18 cellular contexts compared by ENCODE assay signal in genomic region chr4:55366621-55367020, GRCh38.
"Had no signal": no experiment of that assay in that cellular context is flagged by ENCODE, and none has a peak within 500 bp of the region (broad histone marks: within the 10 kb centered on the region; RNA-seq: fewer than 3 reads in every experiment).

No MANE protein-coding gene starts in this region.

- H3K9me3 ChIP-seq: heart right ventricle, psoas muscle, sigmoid colon, SK-N-SH had no signal

- H3K4me2 ChIP-seq: SK-N-SH had no signal

- H3K27ac Mint-ChIP-seq: activated CD4-positive, alpha-beta T cell treated with anti-CD3 and anti-CD28 coated beads for 36 hours; activated CD8-positive, alpha-beta T cell treated with anti-CD3 and anti-CD28 coated beads for 36 hours; activated naive CD4-positive, alpha-beta T cell treated with anti-CD3 and anti-CD28 coated beads, Interleukin-2, amount 10 ng/mL, durations not matched to agents 7 days and 5 days; activated naive CD8-positive, alpha-beta T cell treated with anti-CD3 and anti-CD28 coated beads, Interleukin-2, amount 50 U/mL, for 24 hours; activated T-cell treated with anti-CD3 and anti-CD28 coated beads, Interleukin-2, amount 50 U/mL, for 24 hours; immature natural killer cell; natural killer cell treated with Interleukin-12 subunit alpha and Interleukin-12 subunit beta and Interleukin-15 and Interleukin-18, amount 100 ng/mL, for 72 hours; stimulated activated memory B cell treated with anti-CD40 and anti-IgM and Interleukin-4, amounts not matched to agents 10 μg/mL and 1 μg/mL and 100 μg/mL, for 72 hours; T-helper 2 cell treated with Interferon-gamma antibody and Interleukin-4, amounts not matched to agents 5 μg/mL and 100 μg/mL, for 36 hours had no signal

- DNase-seq: activated CD4-positive, alpha-beta T cell treated with anti-CD3 and anti-CD28 coated beads for 36 hours; activated CD8-positive, alpha-beta T cell treated with anti-CD3 and anti-CD28 coated beads for 36 hours; activated naive CD4-positive, alpha-beta T cell treated with anti-CD3 and anti-CD28 coated beads, Interleukin-2, amount 10 ng/mL, durations not matched to agents 7 days and 5 days; activated naive CD8-positive, alpha-beta T cell treated with anti-CD3 and anti-CD28 coated beads, Interleukin-2, amount 50 U/mL, for 24 hours; activated T-cell treated with anti-CD3 and anti-CD28 coated beads, Interleukin-2, amount 50 U/mL, for 24 hours; heart right ventricle; immature natural killer cell; kidney glomerular epithelial cell; psoas muscle; sigmoid colon; SK-N-SH; stimulated activated CD4-positive, alpha-beta T cell treated with anti-CD3 and anti-CD28 coated beads, Interleukin-4, amount 100 ng/mL, for 4 hours had no signal

- H3K27ac ChIP-seq: coronary artery, psoas muscle, sigmoid colon had no signal

- H3K4me3 ChIP-seq: coronary artery, heart right ventricle, psoas muscle, sigmoid colon had no signal

- H3K36me3 ChIP-seq: sigmoid colon had no signal

- H3K4me1 ChIP-seq: psoas muscle, sigmoid colon had no signal

- H3K9me3 Mint-ChIP-seq: activated CD8-positive, alpha-beta T cell treated with anti-CD3 and anti-CD28 coated beads for 36 hours; activated naive CD4-positive, alpha-beta T cell treated with anti-CD3 and anti-CD28 coated beads, Interleukin-2, amount 10 ng/mL, durations not matched to agents 7 days and 5 days; activated naive CD8-positive, alpha-beta T cell treated with anti-CD3 and anti-CD28 coated beads, Interleukin-2, amount 50 U/mL, for 24 hours; activated T-cell treated with anti-CD3 and anti-CD28 coated beads, Interleukin-2, amount 50 U/mL, for 24 hours; immature natural killer cell; natural killer cell treated with Interleukin-12 subunit alpha and Interleukin-12 subunit beta and Interleukin-15 and Interleukin-18, amount 100 ng/mL, for 72 hours; stimulated activated memory B cell treated with anti-CD40 and anti-IgM and Interleukin-4, amounts not matched to agents 10 μg/mL and 1 μg/mL and 100 μg/mL, for 72 hours; T-helper 2 cell treated with Interferon-gamma antibody and Interleukin-4, amounts not matched to agents 5 μg/mL and 100 μg/mL, for 36 hours; WTC11 had no signal

- ATAC-seq: activated CD4-positive, alpha-beta T cell treated with anti-CD3 and anti-CD28 coated beads for 36 hours; activated CD8-positive, alpha-beta T cell treated with anti-CD3 and anti-CD28 coated beads for 36 hours; activated naive CD8-positive, alpha-beta T cell treated with anti-CD3 and anti-CD28 coated beads, Interleukin-2, amount 50 U/mL, for 24 hours; esophagus mucosa; heart right ventricle; natural killer cell treated with Interleukin-12 subunit alpha and Interleukin-12 subunit beta and Interleukin-15 and Interleukin-18, amount 100 ng/mL, for 72 hours; psoas muscle; stimulated activated memory B cell treated with anti-CD40 and anti-IgM and Interleukin-4, amounts not matched to agents 10 μg/mL and 1 μg/mL and 100 μg/mL, for 72 hours; WTC11 had no signal

- H3K27me3 ChIP-seq: heart right ventricle, sigmoid colon had no signal

- H3K4me3 Mint-ChIP-seq: activated CD4-positive, alpha-beta T cell treated with anti-CD3 and anti-CD28 coated beads for 36 hours; activated CD8-positive, alpha-beta T cell treated with anti-CD3 and anti-CD28 coated beads for 36 hours; activated naive CD4-positive, alpha-beta T cell treated with anti-CD3 and anti-CD28 coated beads, Interleukin-2, amount 10 ng/mL, durations not matched to agents 7 days and 5 days; activated naive CD8-positive, alpha-beta T cell treated with anti-CD3 and anti-CD28 coated beads, Interleukin-2, amount 50 U/mL, for 24 hours; activated T-cell treated with anti-CD3 and anti-CD28 coated beads, Interleukin-2, amount 50 U/mL, for 24 hours; immature natural killer cell; natural killer cell treated with Interleukin-12 subunit alpha and Interleukin-12 subunit beta and Interleukin-15 and Interleukin-18, amount 100 ng/mL, for 72 hours; stimulated activated memory B cell treated with anti-CD40 and anti-IgM and Interleukin-4, amounts not matched to agents 10 μg/mL and 1 μg/mL and 100 μg/mL, for 72 hours; T-helper 2 cell treated with Interferon-gamma antibody and Interleukin-4, amounts not matched to agents 5 μg/mL and 100 μg/mL, for 36 hours; WTC11 had no signal

- H3K4me1 Mint-ChIP-seq: activated naive CD4-positive, alpha-beta T cell treated with anti-CD3 and anti-CD28 coated beads, Interleukin-2, amount 10 ng/mL, durations not matched to agents 7 days and 5 days; activated naive CD8-positive, alpha-beta T cell treated with anti-CD3 and anti-CD28 coated beads, Interleukin-2, amount 50 U/mL, for 24 hours; immature natural killer cell; stimulated activated memory B cell treated with anti-CD40 and anti-IgM and Interleukin-4, amounts not matched to agents 10 μg/mL and 1 μg/mL and 100 μg/mL, for 72 hours had no signal

- H3K27me3 Mint-ChIP-seq: activated CD4-positive, alpha-beta T cell treated with anti-CD3 and anti-CD28 coated beads for 36 hours; activated CD8-positive, alpha-beta T cell treated with anti-CD3 and anti-CD28 coated beads for 36 hours; activated naive CD4-positive, alpha-beta T cell treated with anti-CD3 and anti-CD28 coated beads, Interleukin-2, amount 10 ng/mL, durations not matched to agents 7 days and 5 days; activated naive CD8-positive, alpha-beta T cell treated with anti-CD3 and anti-CD28 coated beads, Interleukin-2, amount 50 U/mL, for 24 hours; activated T-cell treated with anti-CD3 and anti-CD28 coated beads, Interleukin-2, amount 50 U/mL, for 24 hours; natural killer cell treated with Interleukin-12 subunit alpha and Interleukin-12 subunit beta and Interleukin-15 and Interleukin-18, amount 100 ng/mL, for 72 hours; stimulated activated memory B cell treated with anti-CD40 and anti-IgM and Interleukin-4, amounts not matched to agents 10 μg/mL and 1 μg/mL and 100 μg/mL, for 72 hours had no signal
